1 cellular context compared by ENCODE assay signal in the genomic region with DNA sequence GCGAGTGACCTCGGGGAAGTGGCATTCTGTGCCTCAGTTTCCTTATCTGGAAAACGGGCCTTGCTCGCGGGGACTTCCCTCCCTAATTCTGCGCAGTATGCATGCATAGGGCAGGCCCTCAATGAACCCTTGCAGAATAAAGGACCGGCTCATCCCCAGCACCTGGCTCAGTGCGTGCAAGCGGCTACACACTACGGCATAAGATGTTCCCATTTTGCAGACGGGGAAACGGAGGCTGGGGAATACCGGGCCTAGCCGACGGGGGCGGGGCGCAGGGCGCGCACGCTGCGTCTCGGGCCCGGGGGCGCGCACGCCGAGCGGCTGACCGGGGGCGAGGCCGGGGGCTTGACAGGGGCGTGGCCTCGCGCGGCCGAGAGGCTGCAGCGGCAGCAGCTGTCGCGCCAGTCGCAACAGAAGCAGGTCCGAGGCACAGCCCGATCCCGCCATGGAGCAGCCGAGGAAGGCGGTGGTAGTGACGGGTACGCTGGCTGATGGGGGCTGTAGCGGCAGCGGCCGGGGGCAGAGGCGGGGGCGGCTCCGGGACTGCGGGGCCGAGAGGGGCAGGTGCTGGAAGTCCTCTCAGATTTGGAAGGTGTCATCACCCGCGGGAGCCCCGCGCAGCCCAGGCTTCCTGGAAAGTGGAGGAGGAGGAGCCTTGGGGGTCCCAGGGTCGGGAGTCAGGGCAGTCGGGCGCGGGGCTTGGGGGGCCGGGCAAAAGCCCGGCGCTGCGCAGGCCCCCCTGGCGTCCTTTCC.
TF ChIP-seq lines count a peak whose summit lies in the region.

A gene with protein sequence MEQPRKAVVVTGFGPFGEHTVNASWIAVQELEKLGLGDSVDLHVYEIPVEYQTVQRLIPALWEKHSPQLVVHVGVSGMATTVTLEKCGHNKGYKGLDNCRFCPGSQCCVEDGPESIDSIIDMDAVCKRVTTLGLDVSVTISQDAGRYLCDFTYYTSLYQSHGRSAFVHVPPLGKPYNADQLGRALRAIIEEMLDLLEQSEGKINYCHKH (plus strand): TSS at position 362 of the 753 bp plus-strand sequence. CDS start 84 bp downstream, at position 446.

TF ChIP-seq in PFSK-1, 5 proteins besides CTCF, POLR2A, EP300 and RAD21 (continued from another document):
- TF ChIP-seq, protein P1, sequence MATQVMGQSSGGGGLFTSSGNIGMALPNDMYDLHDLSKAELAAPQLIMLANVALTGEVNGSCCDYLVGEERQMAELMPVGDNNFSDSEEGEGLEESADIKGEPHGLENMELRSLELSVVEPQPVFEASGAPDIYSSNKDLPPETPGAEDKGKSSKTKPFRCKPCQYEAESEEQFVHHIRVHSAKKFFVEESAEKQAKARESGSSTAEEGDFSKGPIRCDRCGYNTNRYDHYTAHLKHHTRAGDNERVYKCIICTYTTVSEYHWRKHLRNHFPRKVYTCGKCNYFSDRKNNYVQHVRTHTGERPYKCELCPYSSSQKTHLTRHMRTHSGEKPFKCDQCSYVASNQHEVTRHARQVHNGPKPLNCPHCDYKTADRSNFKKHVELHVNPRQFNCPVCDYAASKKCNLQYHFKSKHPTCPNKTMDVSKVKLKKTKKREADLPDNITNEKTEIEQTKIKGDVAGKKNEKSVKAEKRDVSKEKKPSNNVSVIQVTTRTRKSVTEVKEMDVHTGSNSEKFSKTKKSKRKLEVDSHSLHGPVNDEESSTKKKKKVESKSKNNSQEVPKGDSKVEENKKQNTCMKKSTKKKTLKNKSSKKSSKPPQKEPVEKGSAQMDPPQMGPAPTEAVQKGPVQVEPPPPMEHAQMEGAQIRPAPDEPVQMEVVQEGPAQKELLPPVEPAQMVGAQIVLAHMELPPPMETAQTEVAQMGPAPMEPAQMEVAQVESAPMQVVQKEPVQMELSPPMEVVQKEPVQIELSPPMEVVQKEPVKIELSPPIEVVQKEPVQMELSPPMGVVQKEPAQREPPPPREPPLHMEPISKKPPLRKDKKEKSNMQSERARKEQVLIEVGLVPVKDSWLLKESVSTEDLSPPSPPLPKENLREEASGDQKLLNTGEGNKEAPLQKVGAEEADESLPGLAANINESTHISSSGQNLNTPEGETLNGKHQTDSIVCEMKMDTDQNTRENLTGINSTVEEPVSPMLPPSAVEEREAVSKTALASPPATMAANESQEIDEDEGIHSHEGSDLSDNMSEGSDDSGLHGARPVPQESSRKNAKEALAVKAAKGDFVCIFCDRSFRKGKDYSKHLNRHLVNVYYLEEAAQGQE (IDR thresholded peaks at IDR 0.05; ENCODE audit: insufficient read depth in 1 of 2, low read depth in 2 of 2, low read length in 2 of 2): no peak
- no peak for TF ChIP-seq POLR2AphosphoS5 (IDR thresholded peaks at IDR 0.05; ENCODE audit: low read depth, low read length)
